Comparison of ENCODE assay signal across 9 cellular contexts in the genomic region with DNA sequence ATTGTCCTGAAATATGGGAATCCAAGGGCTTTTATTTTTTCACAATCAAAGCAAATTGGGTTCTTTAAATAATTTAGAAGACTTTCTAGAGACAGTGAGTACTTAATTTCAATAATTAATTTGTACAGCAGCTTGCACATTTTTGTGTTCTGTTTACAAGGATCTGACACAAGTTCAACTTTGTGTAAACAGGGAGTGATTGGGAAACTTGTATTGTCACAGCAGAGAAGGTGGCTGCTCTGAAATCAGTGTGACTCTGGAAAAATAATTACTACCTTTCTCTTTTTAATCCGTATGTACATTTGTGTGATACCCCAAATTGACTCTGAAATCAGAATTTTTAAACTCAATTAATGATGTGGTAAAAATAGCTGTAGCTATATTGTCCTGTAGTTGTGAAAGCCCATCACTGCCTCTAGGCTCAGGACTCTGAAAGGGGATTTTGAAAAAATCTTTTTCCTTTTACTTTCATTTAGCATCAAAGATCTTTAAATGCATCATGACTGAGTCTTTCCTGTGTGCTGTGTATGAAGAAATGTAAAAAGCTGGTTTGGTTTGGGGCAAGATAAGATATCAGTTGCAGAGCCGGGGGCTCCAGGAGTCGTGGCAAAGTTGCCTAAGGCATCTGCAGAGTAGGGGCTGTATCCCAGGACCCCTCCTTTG. TPM values are rescaled to one million over a fixed set of nuclear protein-coding genes. Genes with fewer than 3 reads are reported as not detected.
DNase-seq lines count a peak whose midpoint lies in the region; ATAC-seq lines count a peak whose summit lies in the region.
"Had no signal": no experiment of that assay in that cellular context is flagged by ENCODE, and none has a peak within 500 bp of the region (broad histone marks: within the 10 kb centered on the region; RNA-seq: fewer than 3 reads in every experiment).

No MANE protein-coding gene starts in this region.

- ATAC-seq in GM18517 (IDR thresholded peaks at IDR 0.05; ENCODE audit: unreplicated experiment) (peak; percentile 94), GM21381 (IDR thresholded peaks at IDR 0.05; ENCODE audit: unreplicated experiment) (peak; percentile 82), HG03064 (IDR thresholded peaks at IDR 0.05; ENCODE audit: low read depth, unreplicated experiment) (peak; percentile 96)

- H3K4me1 Mint-ChIP-seq in activated T-helper 1 cell treated with anti-CD3 and anti-CD28 coated beads, Interleukin-12 subunit alpha, Interleukin-12 subunit beta, Interleukin-2, Interleukin-4 antibody, amounts not matched to agents 30 ng/mL and 10 ng/mL and 1 ng/mL, durations not matched to agents 14 hours and 24 hours and 36 hours (ENCODE audit: low read depth): peaks cover 19% of the 10 kb centered on the region

- no peaks in the 10 kb centered on the region for H3K9me3 Mint-ChIP-seq in activated T-helper 1 cell treated with anti-CD3 and anti-CD28 coated beads, Interleukin-12 subunit alpha, Interleukin-12 subunit beta, Interleukin-2, Interleukin-4 antibody, amounts not matched to agents 30 ng/mL and 10 ng/mL and 1 ng/mL, durations not matched to agents 14 hours and 24 hours and 36 hours

- intact Hi-C loops in activated T-helper 1 cell treated with anti-CD3 and anti-CD28 coated beads, Interleukin-12 subunit alpha, Interleukin-12 subunit beta, Interleukin-2, Interleukin-4 antibody, amounts not matched to agents 30 ng/mL and 10 ng/mL and 1 ng/mL, durations not matched to agents 14 hours and 24 hours and 36 hours (cut with micrococcal nuclease): no loop called here

- H3K27me3 Mint-ChIP-seq in activated T-helper 1 cell treated with anti-CD3 and anti-CD28 coated beads, Interleukin-12 subunit alpha, Interleukin-12 subunit beta, Interleukin-2, Interleukin-4 antibody, amounts not matched to agents 30 ng/mL and 10 ng/mL and 1 ng/mL, durations not matched to agents 14 hours and 24 hours and 36 hours (ENCODE audit: insufficient read depth): peaks cover 2% of the 10 kb centered on the region
- H3K27me3 Mint-ChIP-seq: activated naive CD8-positive, alpha-beta T cell had no signal

- H3K4me3 Mint-ChIP-seq in activated T-helper 1 cell treated with anti-CD3 and anti-CD28 coated beads, Interleukin-12 subunit alpha, Interleukin-12 subunit beta, Interleukin-2, Interleukin-4 antibody, amounts not matched to agents 30 ng/mL and 10 ng/mL and 1 ng/mL, durations not matched to agents 14 hours and 24 hours and 36 hours: no peak overlapping the region
- H3K4me3 Mint-ChIP-seq: activated naive CD8-positive, alpha-beta T cell had no signal

- no peak for DNase-seq in activated T-helper 1 cell treated with anti-CD3 and anti-CD28 coated beads, Interleukin-12 subunit alpha, Interleukin-12 subunit beta, Interleukin-2, Interleukin-4 antibody, amounts not matched to agents 30 ng/mL and 10 ng/mL and 1 ng/mL, durations not matched to agents 14 hours and 24 hours and 36 hours (ENCODE audit: low spot score)
- no peak for DNase-seq in HUDEP-2 (lab: John Stamatoyannopoulos, UW; ENCODE audit: unreplicated experiment in 76 of 76)
- DNase-seq in NCI-H748 treated with DMSO at 0.1 percent for 48 hours (lab: John Stamatoyannopoulos, UW): no peak
- no peak for DNase-seq in NK-92 (lab: John Stamatoyannopoulos, UW; ENCODE audit: unreplicated experiment)
- no peak for DNase-seq in NCI-H526 (lab: John Stamatoyannopoulos, UW)

- H3K27ac Mint-ChIP-seq in activated T-helper 1 cell treated with anti-CD3 and anti-CD28 coated beads, Interleukin-12 subunit alpha, Interleukin-12 subunit beta, Interleukin-2, Interleukin-4 antibody, amounts not matched to agents 30 ng/mL and 10 ng/mL and 1 ng/mL, durations not matched to agents 14 hours and 24 hours and 36 hours: peak overlapping the region; percentile 37
- H3K27ac Mint-ChIP-seq: activated naive CD8-positive, alpha-beta T cell had no signal

- H3K36me3 Mint-ChIP-seq in activated T-helper 1 cell treated with anti-CD3 and anti-CD28 coated beads, Interleukin-12 subunit alpha, Interleukin-12 subunit beta, Interleukin-2, Interleukin-4 antibody, amounts not matched to agents 30 ng/mL and 10 ng/mL and 1 ng/mL, durations not matched to agents 14 hours and 24 hours and 36 hours (ENCODE audit: low read depth): no peaks in the 10 kb centered on the region
- H3K36me3 Mint-ChIP-seq: activated naive CD8-positive, alpha-beta T cell had no signal

RNA-seq across cellular contexts. Expression of a gene that starts 45.1 kb away (rescaled TPM):
- total RNA-seq in activated T-helper 1 cell treated with anti-CD3 and anti-CD28 coated beads, Interleukin-12 subunit alpha, Interleukin-12 subunit beta, Interleukin-2, Interleukin-4 antibody, amounts not matched to agents 30 ng/mL and 10 ng/mL and 1 ng/mL, durations not matched to agents 14 hours and 24 hours and 36 hours: 21.2 and 26.0 TPM in 2 replicates
